In genomic region chr22:46758867-46759290, GRCh38 we compare ENCODE assay signal across 1 cellular context.
TF ChIP-seq lines count a peak whose summit lies in the region.

No MANE protein-coding gene starts in this region.

TF ChIP-seq in HepG2, 621 proteins besides CTCF, POLR2A, EP300 and RAD21 (continued from another document):
- TF ChIP-seq ZNF235 (CRISPR knock-in tag; IDR thresholded peaks at IDR 0.05; ENCODE audit: borderline replicate concordance) = no peak
- no peak for TF ChIP-seq POLR2AphosphoS2 (IDR thresholded peaks at IDR 0.05; ENCODE audit: low read depth, low read length)
- TF ChIP-seq CHCHD3 (CRISPR knock-in tag; IDR thresholded peaks at IDR 0.05) = no peak
- no peak for TF ChIP-seq CC2D1A (CRISPR knock-in tag; IDR thresholded peaks at IDR 0.05)
- TF ChIP-seq MIXL1 (CRISPR knock-in tag; IDR thresholded peaks at IDR 0.05) = 0 out of 2 replicates have a peak, but pooled peaks have one; percentile 17
- no peak for TF ChIP-seq PHB2 (IDR thresholded peaks at IDR 0.05; ENCODE audit: partially characterized antibody)
- no peak for TF ChIP-seq ZNF326 (CRISPR knock-in tag; IDR thresholded peaks at IDR 0.05; ENCODE audit: borderline replicate concordance)
- TF ChIP-seq ZNF354B (CRISPR knock-in tag; IDR thresholded peaks at IDR 0.05) = no peak
- peak; percentile 53 to 78; a peak in 3 of 4 replicates for TF ChIP-seq NR2F1 (CRISPR knock-in tag; IDR thresholded peaks at IDR 0.05)
- no peak for TF ChIP-seq FOXC1 (CRISPR knock-in tag; IDR thresholded peaks at IDR 0.05; ENCODE audit: borderline replicate concordance)
- TF ChIP-seq SSRP1 (CRISPR knock-in tag; IDR thresholded peaks at IDR 0.05) = no peak
- TF ChIP-seq POLR2AphosphoS5 (IDR thresholded peaks at IDR 0.05; ENCODE audit: low read depth, low read length) = 0 out of 2 replicates have a peak, but pooled peaks have one; percentile 36
- no peak for TF ChIP-seq HOXA9 (CRISPR knock-in tag; IDR thresholded peaks at IDR 0.05; ENCODE audit: borderline replicate concordance)
- no peak for TF ChIP-seq MTA1 (CRISPR knock-in tag; IDR thresholded peaks at IDR 0.05; ENCODE audit: borderline replicate concordance)
- no peak for TF ChIP-seq DPF2 (CRISPR knock-in tag; IDR thresholded peaks at IDR 0.05; ENCODE audit: borderline replicate concordance, low read depth)
- no peak for TF ChIP-seq ZNF652 (CRISPR knock-in tag; IDR thresholded peaks at IDR 0.05; ENCODE audit: borderline replicate concordance, low read depth)
- TF ChIP-seq ZNF414 (CRISPR knock-in tag; IDR thresholded peaks at IDR 0.05) = no peak
- no peak for TF ChIP-seq ZNF589 (CRISPR knock-in tag; conservative IDR thresholded peaks at IDR 0.05)
- no peak; the same call in 1 of the 2 replicates for TF ChIP-seq ZKSCAN8 (CRISPR knock-in tag; IDR thresholded peaks at IDR 0.05; ENCODE audit: borderline replicate concordance)
- no peak for TF ChIP-seq LRRFIP1 (CRISPR knock-in tag; conservative IDR thresholded peaks at IDR 0.05)
- no peak for TF ChIP-seq KDM5A (IDR thresholded peaks at IDR 0.05; ENCODE audit: borderline replicate concordance, low read length)
- 0 out of 2 replicates have a peak, but pooled peaks have one; percentile 27 for TF ChIP-seq PATZ1 (CRISPR knock-in tag; IDR thresholded peaks at IDR 0.05)
- peak; percentile 99 for TF ChIP-seq ESRRA (CRISPR knock-in tag; IDR thresholded peaks at IDR 0.05; ENCODE audit: low read depth)
- TF ChIP-seq FOXP1 (IDR thresholded peaks at IDR 0.05) = no peak
- TF ChIP-seq FOXP1 (CRISPR knock-in tag; IDR thresholded peaks at IDR 0.05) = peak; percentile 44; the same call in 1 of the 2 replicates
- TF ChIP-seq BRD4 (CRISPR knock-in tag; IDR thresholded peaks at IDR 0.05) = no peak; the same call in 1 of the 2 replicates
- no peak for TF ChIP-seq TFDP1 (CRISPR knock-in tag; IDR thresholded peaks at IDR 0.05; ENCODE audit: borderline replicate concordance)
- no peak; the same call in 1 of the 2 replicates for TF ChIP-seq FOXJ3 (CRISPR knock-in tag; IDR thresholded peaks at IDR 0.05; ENCODE audit: borderline replicate concordance)
- no peak for TF ChIP-seq ZFAT (CRISPR knock-in tag; conservative IDR thresholded peaks at IDR 0.05)
